ENCODE assay signal across 1 cellular context in genomic region chr19:30375651-30376050, GRCh38.
TF ChIP-seq lines count a peak whose summit lies in the region.

No MANE protein-coding gene starts in this region.

TF ChIP-seq in H1, 55 proteins besides CTCF, POLR2A, EP300 and RAD21:
- 0 out of 2 replicates have a peak, but pooled peaks have one; percentile 33 for TF ChIP-seq KDM1A (IDR thresholded peaks at IDR 0.05; ENCODE audit: borderline replicate concordance, low read length)
- no peak for TF ChIP-seq NANOG (IDR thresholded peaks at IDR 0.05; ENCODE audit: insufficient read depth, low read depth, low read length, poor library complexity, severe bottlenecking)
